Comparison of ENCODE assay signal across 17 cellular contexts in genomic region chr6:116408476-116408875, GRCh38. TPM values are rescaled to one million over a fixed set of nuclear protein-coding genes. Genes with fewer than 3 reads are reported as not detected.
DNase-seq lines count a peak whose midpoint lies in the region; ATAC-seq, FAIRE-seq and TF ChIP-seq lines count a peak whose summit lies in the region.
"Had no signal": no experiment of that assay in that cellular context is flagged by ENCODE, and none has a peak within 500 bp of the region (broad histone marks: within the 10 kb centered on the region; RNA-seq: fewer than 3 reads in every experiment).

No MANE protein-coding gene starts in this region.

- H3K4ac ChIP-seq in H9 (ENCODE audit: low read depth, low read length) = no peak overlapping the region

- H2BK5ac ChIP-seq in H9 (ENCODE audit: insufficient read length, low read length) = no peak overlapping the region

- H3K4me1 ChIP-seq in H9 (ENCODE audit: insufficient read depth, low read length) = peaks cover 4% of the 10 kb centered on the region; the same call in 1 of the 2 replicates
- H3K4me1 ChIP-seq in gastrocnemius medialis = peaks cover 65 to 81% of the 10 kb centered on the region in 2 donors
- peaks cover 19% of the 10 kb centered on the region for H3K4me1 ChIP-seq in Karpas-422 (ENCODE audit: low read length)
- peaks cover 9 to 22% of the 10 kb centered on the region in 2 donors for H3K4me1 ChIP-seq in thyroid gland

- H3K79me1 ChIP-seq in H9 (ENCODE audit: insufficient read depth, low read depth, low read length, poor library complexity, severe bottlenecking) = no peaks in the 10 kb centered on the region

- no peak overlapping the region for H3K23ac ChIP-seq in H9 (ENCODE audit: insufficient read length, low read depth, low read length)

- H2AFZ ChIP-seq in H9 (ENCODE audit: low read length) = no peak overlapping the region
- H2AFZ ChIP-seq in Karpas-422 (ENCODE audit: low read length) = no peak overlapping the region

- peak; percentile 90 for FAIRE-seq in GM19239 (lab: Jason Lieb, UNC)

- H2BK12ac ChIP-seq in H9 (ENCODE audit: insufficient read length, low read depth, low read length) = no peak overlapping the region

- intact Hi-C loops in gastrocnemius medialis (cut with DNase I; ENCODE audit: low total_unique reads) = no loop called here
- intact Hi-C loops in thyroid gland (cut with DNase I) = no loop called here

- H3K27ac Mint-ChIP-seq in H9 = no peak overlapping the region
- H3K27ac Mint-ChIP-seq: T-cell had no signal

- H3T11ph ChIP-seq in H9 (ENCODE audit: low read length) = no peak overlapping the region

- peaks cover 7% of the 10 kb centered on the region; the same call in 1 of the 2 replicates for H3K79me2 ChIP-seq in H9 (ENCODE audit: insufficient read depth, low read length)
- H3K79me2 ChIP-seq in Karpas-422 (ENCODE audit: low read length) = no peaks in the 10 kb centered on the region

- TF ChIP-seq CTCF in H9 (conservative IDR thresholded peaks at IDR 0.05) = no peak
- no peak for TF ChIP-seq CTCF in gastrocnemius medialis (IDR thresholded peaks at IDR 0.05 in 4 of 5, conservative IDR thresholded peaks at IDR 0.05 in 1 of 5)
- no peak for TF ChIP-seq CTCF in thyroid gland (IDR thresholded peaks at IDR 0.05)

- H3K9me2 ChIP-seq in Karpas-422 (replicated peaks; ENCODE audit: insufficient read depth, low read length) = no peaks in the 10 kb centered on the region

- H2BK120ac ChIP-seq in H9 (ENCODE audit: low read depth, low read length, poor library complexity, severe bottlenecking) = no peak overlapping the region

- H3K4me2 ChIP-seq in H9 (ENCODE audit: insufficient read depth, insufficient read length, low read length) (no peak overlapping the region), Karpas-422 (ENCODE audit: low read depth, low read length, poor library complexity, severe bottlenecking) (no peak overlapping the region)

- no peak overlapping the region for H2BK20ac ChIP-seq in H9 (ENCODE audit: low read depth, low read length, poor library complexity, severe bottlenecking)

- H3K9me3 Mint-ChIP-seq in H9 = no peaks in the 10 kb centered on the region
- H3K9me3 Mint-ChIP-seq: brain, T-cell had no signal

- peaks cover 2% of the 10 kb centered on the region for H4K20me1 ChIP-seq in H9 (ENCODE audit: control insufficient read depth, insufficient read depth, insufficient read length)
- no peaks in the 10 kb centered on the region for H4K20me1 ChIP-seq in Karpas-422 (ENCODE audit: insufficient read depth, low read depth, low read length)

- in situ Hi-C loops in gastrocnemius medialis (cut with MboI; ENCODE audit: low sequenced_read_pairs in 4 of 4) = no loop called here

- H3K9ac ChIP-seq in H9 (ENCODE audit: extremely low read depth, insufficient read length, low read length) (no peak overlapping the region), Karpas-422 (ENCODE audit: low read length) (no peak overlapping the region)

- H2BK15ac ChIP-seq in H9 (ENCODE audit: low read depth, low read length) = no peak overlapping the region

- H3K18ac ChIP-seq in H9 (ENCODE audit: insufficient read length, low read depth, low read length) = no peak overlapping the region

- peak overlapping the region in 1 of 4 donors; percentile 6 for H3K4me3 ChIP-seq in gastrocnemius medialis
- H3K4me3 ChIP-seq in Karpas-422 (ENCODE audit: low read length) = no peak overlapping the region
- no peak overlapping the region for H3K4me3 ChIP-seq in thyroid gland (replicated peaks in 1 of 3)
- H3K4me3 ChIP-seq: left lung had no signal

- no peak overlapping the region for H4K91ac ChIP-seq in H9 (ENCODE audit: insufficient read length, low read depth, low read length)

- no peak overlapping the region for H4K8ac ChIP-seq in H9 (replicated peaks; ENCODE audit: insufficient read length, low read depth, low read length)

- no peak overlapping the region for H3K56ac ChIP-seq in H9 (ENCODE audit: insufficient read length, low read depth, low read length)

- no peak for TF ChIP-seq POLR2A in gastrocnemius medialis (IDR thresholded peaks at IDR 0.05)
- TF ChIP-seq POLR2A in thyroid gland (IDR thresholded peaks at IDR 0.05) = no peak

- no peaks in the 10 kb centered on the region for H3K27me3 Mint-ChIP-seq in H9 (ENCODE audit: low read depth)
- H3K27me3 Mint-ChIP-seq: brain had no signal

- H3K36me3 ChIP-seq in gastrocnemius medialis = no peaks in the 10 kb centered on the region
- H3K36me3 ChIP-seq in Karpas-422 (ENCODE audit: insufficient read depth, low read length) = no peaks in the 10 kb centered on the region
- no peaks in the 10 kb centered on the region for H3K36me3 ChIP-seq in thyroid gland
- H3K36me3 ChIP-seq: left lung, neutrophil had no signal

- peaks cover 0 to 8% (median 0%) of the 10 kb centered on the region in 3 experiments; a peak in 3 of 7 replicates for H3K36me3 Mint-ChIP-seq in H9 (ENCODE audit: insufficient read depth in 1 of 3, low read depth in 3 of 3)
- H3K36me3 Mint-ChIP-seq: T-cell had no signal

- WGBS in H9 (ENCODE audit: extremely low coverage, insufficient read length, low lambda C conversion rate) = no CpG with 5 or more reads among the region's 4 CpGs
- whole genome bisulfite sequencing in thyroid gland, 2 donors = 92% methylated on average over 4 of the region's 4 CpGs

- H3K4me3 Mint-ChIP-seq in H9 = no peak overlapping the region
- H3K4me3 Mint-ChIP-seq: brain, T-cell had no signal

- DNase-seq in GM19239 (ENCODE audit: insufficient read length, low spot score) (no peak), H9 (no peak), gastrocnemius medialis (no peak), HCEC 1CT (no peak), Karpas-422 (no peak), thyroid gland (no peak)
- DNase-seq: activated CD4-positive, alpha-beta T cell treated with anti-CD3 and anti-CD28 coated beads for 48 hours; activated gamma-delta T cell; glutamatergic neuron; Kasumi-1; left lung; NCI-H2171 treated with DMSO at 0.1 percent for 48 hours; PC-3; T-cell had no signal

- no peak overlapping the region for H4K5ac ChIP-seq in H9 (ENCODE audit: insufficient read length, low read depth, low read length)

- no peaks in the 10 kb centered on the region for H3K27me3 ChIP-seq in H9 (ENCODE audit: insufficient read depth, low read length)
- no peaks in the 10 kb centered on the region for H3K27me3 ChIP-seq in gastrocnemius medialis
- no peaks in the 10 kb centered on the region for H3K27me3 ChIP-seq in Karpas-422 (ENCODE audit: low read length)
- no peaks in the 10 kb centered on the region for H3K27me3 ChIP-seq in thyroid gland
- H3K27me3 ChIP-seq: left lung, neutrophil had no signal

- no peak overlapping the region for H3K14ac ChIP-seq in H9 (ENCODE audit: insufficient read depth, low read length)

- H3K23me2 ChIP-seq in H9 (ENCODE audit: insufficient read length, low read depth, low read length, poor library complexity, severe bottlenecking) = no peaks in the 10 kb centered on the region

- ATAC-seq in HG03469 (IDR thresholded peaks at IDR 0.05; ENCODE audit: unreplicated experiment) = peak; percentile 26
- ATAC-seq in gastrocnemius medialis = peak in 1 of 2 donors; percentile 28
- ATAC-seq: left lung, PC-3, T-cell had no signal

- H3K4me1 Mint-ChIP-seq in H9 = peaks cover 33 to 39% of the 10 kb centered on the region in 2 experiments

- no peak overlapping the region for H2AK5ac ChIP-seq in H9 (ENCODE audit: insufficient read length, low read length)

- H3K27ac ChIP-seq in H9 (ENCODE audit: insufficient read length, low read depth, low read length) (peak overlapping the region; percentile 5), gastrocnemius medialis (peak overlapping the region; percentile 70 to 85 (median 78)), Karpas-422 (ENCODE audit: low read length) (no peak overlapping the region), thyroid gland (no peak overlapping the region)
- H3K27ac ChIP-seq: left lung, neutrophil had no signal

- H3K9me3 ChIP-seq in H9 (ENCODE audit: control insufficient read depth, low read depth, low read length) (no peaks in the 10 kb centered on the region), gastrocnemius medialis (no peaks in the 10 kb centered on the region), Karpas-422 (ENCODE audit: low read length) (no peaks in the 10 kb centered on the region), thyroid gland (no peaks in the 10 kb centered on the region)
- H3K9me3 ChIP-seq: left lung, neutrophil had no signal

RNA-seq across cellular contexts. Expression of gene DSE, which starts 37.7 kb away (rescaled TPM):
- total RNA-seq in H9 (2021) (41.5 and 45.6 TPM in 2 replicates), gastrocnemius medialis (10 to 100 TPM in 3 of 4 donors, 1 to 10 TPM in 1; 9.6 to 14.8 (median 11.8) TPM), thyroid gland (10 to 100 TPM; 22.2 to 32.8 (median 30.5) TPM)
- 5.4 and 7.5 TPM in 2 replicates for total RNA-seq in Karpas-422 (2014; rRNA removed; shearing (Covaris generic); ENCODE audit: low replicate concordance)

RNA-seq across cellular contexts. Expression of gene CALHM6, which starts 52.7 kb away (rescaled TPM):
- 0.44 and 0.68 TPM in 2 replicates for total RNA-seq in H9 (2021)
- total RNA-seq in gastrocnemius medialis = 1 to 10 TPM in 1 of 4 donors, under 1 TPM in 3; 0.63 to 2.3 (median 0.86) TPM
- total RNA-seq in Karpas-422 (2014; rRNA removed; shearing (Covaris generic); ENCODE audit: low replicate concordance) = 0.25 TPM in 1 of 2 replicates, not detected in the other
- total RNA-seq in thyroid gland = 1 to 10 TPM; 1.3 to 2.9 (median 2.3) TPM
- total RNA-seq: PC-3 had no signal

Comparison
In these comparisons a context has a peak if more than half of its experiments do, and no peak if none do; other contexts are left out.
1. H3K27ac ChIP-seq: peak in H9 (single experiment) and gastrocnemius medialis (4 of 4); none in Karpas-422 (single experiment) and thyroid gland (0 of 3).